8 cellular contexts compared by ENCODE assay signal in genomic region chr1:117534995-117535467, GRCh38.
DNase-seq lines count a peak whose midpoint lies in the region; ATAC-seq and TF ChIP-seq lines count a peak whose summit lies in the region.

No MANE protein-coding gene starts in this region.

- H3K9me3 Mint-ChIP-seq in CD4-positive, CD25-positive, alpha-beta regulatory T cell = no peaks in the 10 kb centered on the region
- H3K9me3 Mint-ChIP-seq in activated CD4-positive, alpha-beta T cell treated with anti-CD3 and anti-CD28 coated beads, Interleukin-2, amount 10 ng/mL, durations not matched to agents 7 days and 5 days = no peaks in the 10 kb centered on the region
- H3K9me3 Mint-ChIP-seq in naive thymus-derived CD8-positive, alpha-beta T cell = no peaks in the 10 kb centered on the region
- H3K9me3 Mint-ChIP-seq in type B pancreatic cell = no peaks in the 10 kb centered on the region

- no peak overlapping the region for H3K4me3 ChIP-seq in CD4-positive, CD25-positive, alpha-beta regulatory T cell (ENCODE audit: low read depth, low read length)
- no peak overlapping the region for H3K4me3 ChIP-seq in epithelial cell of esophagus (ENCODE audit: low read length)

- no peak overlapping the region for H3K27ac ChIP-seq in CD4-positive, CD25-positive, alpha-beta regulatory T cell (ENCODE audit: insufficient read depth, low read length, poor library complexity, severe bottlenecking)

- H3K36me3 Mint-ChIP-seq in CD4-positive, CD25-positive, alpha-beta regulatory T cell = no peaks in the 10 kb centered on the region
- peaks cover 3% of the 10 kb centered on the region for H3K36me3 Mint-ChIP-seq in activated CD4-positive, alpha-beta T cell treated with anti-CD3 and anti-CD28 coated beads, Interleukin-2, amount 10 ng/mL, durations not matched to agents 7 days and 5 days (ENCODE audit: low read depth)
- no peaks in the 10 kb centered on the region for H3K36me3 Mint-ChIP-seq in naive thymus-derived CD8-positive, alpha-beta T cell
- H3K36me3 Mint-ChIP-seq in type B pancreatic cell = no peaks in the 10 kb centered on the region

- CTCF ChIA-PET in activated CD4-positive, alpha-beta T cell treated with anti-CD3 and anti-CD28 coated beads, Interleukin-2, amount 10 ng/mL, durations not matched to agents 7 days and 5 days (lab: Charles Lee) = interaction anchor here (0.6 to 4.7 kb wide), 28 partner anchors 9 to 237 kb away, joined by 3 to 43 read pairs (median 5); no protein-coding TSS in a partner anchor

- ATAC-seq in CD4-positive, CD25-positive, alpha-beta regulatory T cell (ENCODE audit: low read depth in 2 of 2) = peak; percentile 83
- peak; percentile 78 for ATAC-seq in GM19035 (IDR thresholded peaks at IDR 0.05; ENCODE audit: unreplicated experiment)
- ATAC-seq in HG03280 (IDR thresholded peaks at IDR 0.05; ENCODE audit: unreplicated experiment) = peak; percentile 57
- ATAC-seq in naive thymus-derived CD8-positive, alpha-beta T cell = peak; percentile 86

- peaks cover 0 to 5% (median under 1%) of the 10 kb centered on the region in 4 donors for H3K4me1 Mint-ChIP-seq in CD4-positive, CD25-positive, alpha-beta regulatory T cell
- H3K4me1 Mint-ChIP-seq in activated CD4-positive, alpha-beta T cell treated with anti-CD3 and anti-CD28 coated beads, Interleukin-2, amount 10 ng/mL, durations not matched to agents 7 days and 5 days = peaks cover 2% of the 10 kb centered on the region
- peaks cover 0 to 2% (median 0%) of the 10 kb centered on the region in 4 donors for H3K4me1 Mint-ChIP-seq in naive thymus-derived CD8-positive, alpha-beta T cell
- H3K4me1 Mint-ChIP-seq in type B pancreatic cell (ENCODE audit: unreplicated experiment) = no peaks in the 10 kb centered on the region

- H3K27ac Mint-ChIP-seq in CD4-positive, CD25-positive, alpha-beta regulatory T cell = peak overlapping the region in 2 of 3 donors; percentile 33 to 47
- no peak overlapping the region for H3K27ac Mint-ChIP-seq in activated CD4-positive, alpha-beta T cell treated with anti-CD3 and anti-CD28 coated beads, Interleukin-2, amount 10 ng/mL, durations not matched to agents 7 days and 5 days
- H3K27ac Mint-ChIP-seq in naive thymus-derived CD8-positive, alpha-beta T cell = peak overlapping the region in 2 of 10 donors; percentile 6 to 9
- no peak overlapping the region for H3K27ac Mint-ChIP-seq in type B pancreatic cell

- H3K4me1 ChIP-seq in CD4-positive, CD25-positive, alpha-beta regulatory T cell (ENCODE audit: control insufficient read depth, insufficient read depth, low read length, poor library complexity, severe bottlenecking) = peaks cover 22% of the 10 kb centered on the region

- H3K9me3 ChIP-seq in CD4-positive, CD25-positive, alpha-beta regulatory T cell (ENCODE audit: control insufficient read depth in 2 of 2, low read length in 2 of 2) = no peaks in the 10 kb centered on the region

- H3K4me3 Mint-ChIP-seq in CD4-positive, CD25-positive, alpha-beta regulatory T cell = peak overlapping the region in 1 of 4 donors; percentile 46
- H3K4me3 Mint-ChIP-seq in activated CD4-positive, alpha-beta T cell treated with anti-CD3 and anti-CD28 coated beads, Interleukin-2, amount 10 ng/mL, durations not matched to agents 7 days and 5 days = no peak overlapping the region
- H3K4me3 Mint-ChIP-seq in naive thymus-derived CD8-positive, alpha-beta T cell = peak overlapping the region in 1 of 10 donors; percentile 21
- no peak overlapping the region for H3K4me3 Mint-ChIP-seq in type B pancreatic cell

- TF ChIP-seq CTCF in epithelial cell of esophagus (IDR thresholded peaks at IDR 0.05; ENCODE audit: insufficient read depth, low read depth, low read length, missing control alignments) (peak; percentile 75), type B pancreatic cell (conservative IDR thresholded peaks at IDR 0.05) (peak; percentile 75)

- DNase-seq in CD4-positive, CD25-positive, alpha-beta regulatory T cell = peak; percentile 18 to 79 (median 71)
- DNase-seq in NCI-H345 treated with DMSO at 0.1 percent for 48 hours (lab: John Stamatoyannopoulos, UW; ENCODE audit: unreplicated experiment) (peak; percentile 40), epithelial cell of esophagus (ENCODE audit: low read depth) (peak; percentile 70), type B pancreatic cell (ENCODE audit: extremely low spot score, unreplicated experiment) (no peak)
- peak; percentile 44 for DNase-seq in activated CD4-positive, alpha-beta T cell treated with anti-CD3 and anti-CD28 coated beads, Interleukin-2, amount 10 ng/mL, durations not matched to agents 7 days and 5 days
- DNase-seq in naive thymus-derived CD8-positive, alpha-beta T cell = peak in 8 of 10 donors; percentile 7 to 74 (median 39)

- no peaks in the 10 kb centered on the region for H3K36me3 ChIP-seq in CD4-positive, CD25-positive, alpha-beta regulatory T cell (ENCODE audit: control insufficient read depth, insufficient read depth, low read length)

- H3K27me3 ChIP-seq in CD4-positive, CD25-positive, alpha-beta regulatory T cell (ENCODE audit: control insufficient read depth, insufficient read depth, low read length) = no peaks in the 10 kb centered on the region

- no peaks in the 10 kb centered on the region for H3K27me3 Mint-ChIP-seq in CD4-positive, CD25-positive, alpha-beta regulatory T cell
- H3K27me3 Mint-ChIP-seq in activated CD4-positive, alpha-beta T cell treated with anti-CD3 and anti-CD28 coated beads, Interleukin-2, amount 10 ng/mL, durations not matched to agents 7 days and 5 days = no peaks in the 10 kb centered on the region
- H3K27me3 Mint-ChIP-seq in naive thymus-derived CD8-positive, alpha-beta T cell = peaks cover 0 to 3% (median 0%) of the 10 kb centered on the region in 5 donors
- H3K27me3 Mint-ChIP-seq in type B pancreatic cell = no peaks in the 10 kb centered on the region

- POLR2A ChIA-PET in activated CD4-positive, alpha-beta T cell treated with anti-CD3 and anti-CD28 coated beads, Interleukin-2, amount 10 ng/mL, durations not matched to agents 7 days and 5 days (lab: Charles Lee) = no interaction called here
- POLR2A ChIA-PET in naive thymus-derived CD8-positive, alpha-beta T cell (lab: Charles Lee) = interaction anchor here (0.6 to 2.1 kb wide), 6 partner anchors 71 to 140 kb away, joined by 3 to 6 read pairs (median 4); partner anchors contain the start of gene TENT5C

Comparison
In these comparisons a context has a peak if more than half of its experiments do, and no peak if none do; other contexts are left out.
1. H3K27ac Mint-ChIP-seq: peak in CD4-positive, CD25-positive, alpha-beta regulatory T cell (2 of 3); none in activated CD4-positive, alpha-beta T cell treated with anti-CD3 and anti-CD28 coated beads, Interleukin-2, amount 10 ng/mL, durations not matched to agents 7 days and 5 days (single experiment) and type B pancreatic cell (single experiment).
2. Peak in every context shown above with its lines, with median percentiles within 50 percentile points of each other: ATAC-seq.